ENCODE assay signal across 8 cellular contexts in the genomic region with DNA sequence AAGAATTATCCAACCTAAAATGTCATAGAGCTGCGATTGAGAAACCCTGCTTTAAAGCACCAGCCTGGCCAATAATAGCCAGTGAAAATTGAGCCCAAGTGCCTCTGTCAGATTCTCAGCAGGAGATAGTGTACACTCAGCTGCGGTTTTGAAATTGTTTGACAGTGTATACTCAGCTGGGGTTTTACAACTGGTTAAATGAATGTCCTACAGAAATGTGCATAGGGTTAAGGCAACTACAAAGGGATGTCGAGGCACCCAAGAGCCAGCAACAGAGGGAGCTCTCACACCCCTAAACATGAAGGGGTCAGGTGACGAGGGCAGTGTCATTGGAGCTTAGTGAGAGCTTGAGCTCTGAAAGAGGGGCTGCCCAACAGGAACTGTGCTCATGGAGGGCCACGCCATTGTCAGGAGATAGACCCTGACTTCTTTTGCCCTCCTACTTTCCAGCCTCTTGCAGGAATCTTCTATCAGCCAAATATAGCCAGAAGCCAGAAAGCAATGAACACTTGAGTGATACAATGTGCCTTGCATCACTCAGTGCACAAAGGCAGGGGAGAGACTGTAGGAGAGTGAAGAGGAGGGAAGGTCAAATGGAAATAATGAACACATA. TPM values are rescaled to one million over a fixed set of nuclear protein-coding genes. Genes with fewer than 3 reads are reported as not detected.
DNase-seq lines count a peak whose midpoint lies in the region; ATAC-seq and TF ChIP-seq lines count a peak whose summit lies in the region.

No MANE protein-coding gene starts in this region.

- no peaks in the 10 kb centered on the region for H3K36me3 ChIP-seq in CD8-positive, alpha-beta memory T cell (ENCODE audit: insufficient read depth, low read length)
- H3K36me3 ChIP-seq in GM23338 (ENCODE audit: insufficient read depth): no peaks in the 10 kb centered on the region

- H4K20me1 ChIP-seq in GM23338 (replicated peaks; ENCODE audit: insufficient read depth): no peaks in the 10 kb centered on the region

- peak; percentile 64 to 91 for TF ChIP-seq CTCF in GM23338 (conservative IDR thresholded peaks at IDR 0.05; ENCODE audit: low read depth in 2 of 2)
- TF ChIP-seq CTCF in foreskin keratinocyte (conservative IDR thresholded peaks at IDR 0.05): peak; percentile 60

- H3K4me2 ChIP-seq in GM23338: no peak overlapping the region

- CTCF ChIA-PET in CD8-positive, alpha-beta memory T cell (lab: Charles Lee): interaction anchor here (0.6 to 2.3 kb wide), 11 partner anchors 9 to 264 kb away, joined by 3 to 18 read pairs (median 4); a partner anchor contains a TSS

- POLR2A ChIA-PET in CD8-positive, alpha-beta memory T cell (lab: Charles Lee): no interaction called here

- peaks cover 0 to 2% of the 10 kb centered on the region in 2 donors for H3K27me3 Mint-ChIP-seq in CD8-positive, alpha-beta memory T cell
- no peaks in the 10 kb centered on the region for H3K27me3 Mint-ChIP-seq in GM23338 (ENCODE audit: insufficient read depth, low read depth, poor library complexity)

- H3K9me3 Mint-ChIP-seq in CD8-positive, alpha-beta memory T cell: no peaks in the 10 kb centered on the region
- no peaks in the 10 kb centered on the region for H3K9me3 Mint-ChIP-seq in GM23338

- H3K4me1 ChIP-seq in CD8-positive, alpha-beta memory T cell (ENCODE audit: insufficient read depth, low read length): no peaks in the 10 kb centered on the region
- H3K4me1 ChIP-seq in GM23338 (ENCODE audit: insufficient read depth) (0 out of 2 replicates have a peak, but pooled peaks cover 3% of the 10 kb centered on the region), foreskin keratinocyte (no peaks in the 10 kb centered on the region)

- no peak overlapping the region for H3K4me3 Mint-ChIP-seq in CD8-positive, alpha-beta memory T cell
- no peak overlapping the region for H3K4me3 Mint-ChIP-seq in GM23338

- no peaks in the 10 kb centered on the region for H3K36me3 Mint-ChIP-seq in CD8-positive, alpha-beta memory T cell
- no peaks in the 10 kb centered on the region for H3K36me3 Mint-ChIP-seq in GM23338 (ENCODE audit: low read depth)

- H2AFZ ChIP-seq in GM23338: peak overlapping the region; percentile 77

- H3F3A ChIP-seq in GM23338 (replicated peaks; ENCODE audit: low read depth): no peaks in the 10 kb centered on the region

- H3K4me1 Mint-ChIP-seq in CD8-positive, alpha-beta memory T cell: peaks cover 0 to 3% (median 0%) of the 10 kb centered on the region in 3 donors
- peaks cover 6% of the 10 kb centered on the region for H3K4me1 Mint-ChIP-seq in GM23338

- H3K9me2 ChIP-seq in GM23338 (ENCODE audit: insufficient read depth): no peaks in the 10 kb centered on the region

- no peaks in the 10 kb centered on the region for H3K27me3 ChIP-seq in CD8-positive, alpha-beta memory T cell (ENCODE audit: insufficient read depth, low read length, poor library complexity, severe bottlenecking)
- H3K27me3 ChIP-seq in GM23338 (ENCODE audit: insufficient read depth): no peaks in the 10 kb centered on the region
- H3K27me3 ChIP-seq in foreskin keratinocyte: no peaks in the 10 kb centered on the region

- H3K9me3 ChIP-seq in CD8-positive, alpha-beta memory T cell (ENCODE audit: low read length): no peaks in the 10 kb centered on the region

- no peaks in the 10 kb centered on the region for H3K79me2 ChIP-seq in GM23338 (replicated peaks; ENCODE audit: insufficient read depth)

- DNase-seq in CD8-positive, alpha-beta memory T cell: peak; percentile 16 to 69 (median 35)
- peak; percentile 83 for DNase-seq in GM23338 (ENCODE audit: low spot score)
- DNase-seq in NCI-H2227 (lab: John Stamatoyannopoulos, UW; ENCODE audit: unreplicated experiment): peak; percentile 42
- DNase-seq in activated CD8-positive, alpha-beta memory T cell treated with anti-CD3 and anti-CD28 coated beads, Interleukin-2, amount 50 U/mL, for 4 hours: peak; percentile 58
- DNase-seq in foreskin keratinocyte: no peak
- DNase-seq in stimulated activated CD4-positive, alpha-beta T cell treated with anti-CD3 and anti-CD28 coated beads, Interleukin-2, amount 100 ng/mL, for 4 hours (ENCODE audit: low read depth): peak; percentile 44
- DNase-seq in AG08396 (ENCODE audit: low spot score): no peak

- ATAC-seq in GM23338 (peak; percentile 100), foreskin keratinocyte (no peak), HG03039 (IDR thresholded peaks at IDR 0.05; ENCODE audit: unreplicated experiment) (no peak)

- H3K27ac Mint-ChIP-seq in CD8-positive, alpha-beta memory T cell: peak overlapping the region in 3 of 8 donors; percentile 43 to 66 (median 63)
- no peak overlapping the region for H3K27ac Mint-ChIP-seq in GM23338

- no peak overlapping the region for H3K27ac ChIP-seq in CD8-positive, alpha-beta memory T cell (ENCODE audit: low read depth, low read length)
- H3K27ac ChIP-seq in GM23338 (ENCODE audit: low read depth): no peak overlapping the region
- H3K27ac ChIP-seq in foreskin keratinocyte: no peak overlapping the region

- H3K4me3 ChIP-seq in CD8-positive, alpha-beta memory T cell (ENCODE audit: low read length): no peak overlapping the region
- no peak overlapping the region for H3K4me3 ChIP-seq in GM23338

TF ChIP-seq in GM23338, 12 proteins besides CTCF, POLR2A, EP300 and RAD21:
- 0 out of 2 replicates have a peak, but pooled peaks have one; percentile 37 for TF ChIP-seq CREB1 (CRISPR knock-in tag; IDR thresholded peaks at IDR 0.05; ENCODE audit: low read depth)
- no peak for TF ChIP-seq NANOG (IDR thresholded peaks at IDR 0.05; ENCODE audit: borderline replicate concordance)
TF ChIP-seq in GM23338: peak in this region for 1.

RNA-seq across cellular contexts. Expression of a gene that starts 15.1 kb away (rescaled TPM):
- not detected for total RNA-seq in CD8-positive, alpha-beta memory T cell
- not detected for polyA plus RNA-seq in CD8-positive, alpha-beta memory T cell
- total RNA-seq in GM23338 (2014; rRNA removed; shearing (Covaris generic)): 8.5 and 8.8 TPM in 2 replicates
- polyA plus RNA-seq in GM23338 (2016; fragmentation: Nextera tagmentation; extraction: Ambion mirVana): 6.3 and 8.0 TPM in 2 replicates
- total RNA-seq in foreskin keratinocyte: 0.21 and 0.37 TPM in 2 replicates
- 0.16 and 0.47 TPM in 2 replicates for polyA plus RNA-seq in foreskin keratinocyte

RNA-seq across cellular contexts. Expression of a gene that starts 18.7 kb away (rescaled TPM):
- total RNA-seq in CD8-positive, alpha-beta memory T cell: 10 to 100 TPM; 96.6 to 98.8 TPM
- 188 TPM for polyA plus RNA-seq in CD8-positive, alpha-beta memory T cell
- 57.2 and 68.4 TPM in 2 replicates for total RNA-seq in GM23338 (2014; rRNA removed; shearing (Covaris generic))
- polyA plus RNA-seq in GM23338 (2016; fragmentation: Nextera tagmentation; extraction: Ambion mirVana) (287 and 292 TPM in 2 replicates), foreskin keratinocyte (141 and 144 TPM in 2 replicates)
- 87.6 and 89.1 TPM in 2 replicates for total RNA-seq in foreskin keratinocyte

Comparison
In these comparisons a context has a peak if more than half of its experiments do, and no peak if none do; other contexts are left out.
1. DNase-seq: peak in CD8-positive, alpha-beta memory T cell (5 of 5), GM23338 (single experiment), NCI-H2227 (single experiment), activated CD8-positive, alpha-beta memory T cell treated with anti-CD3 and anti-CD28 coated beads, Interleukin-2, amount 50 U/mL, for 4 hours (single experiment) and stimulated activated CD4-positive, alpha-beta T cell treated with anti-CD3 and anti-CD28 coated beads, Interleukin-2, amount 100 ng/mL, for 4 hours (single experiment); none in foreskin keratinocyte (0 of 2) and AG08396 (single experiment).